Comparison of ENCODE assay signal across 22 cellular contexts in genomic region chr5:3352711-3353110, GRCh38.
"Had no signal": no experiment of that assay in that cellular context is flagged by ENCODE, and none has a peak within 500 bp of the region (broad histone marks: within the 10 kb centered on the region; RNA-seq: fewer than 3 reads in every experiment).

No MANE protein-coding gene starts in this region.

- H3K4me1 Mint-ChIP-seq: activated naive CD4-positive, alpha-beta T cell treated with anti-CD3 and anti-CD28 coated beads, Interleukin-2, amount 50 U/mL, for 24 hours had no signal

- H3K9ac ChIP-seq: SK-N-SH had no signal

- ATAC-seq: activated CD8-positive, alpha-beta T cell treated with anti-CD3 and anti-CD28 coated beads, Interleukin-2, amount 10 ng/mL, durations not matched to agents 7 days and 5 days; Panc1 had no signal

- H3K4me1 ChIP-seq: breast epithelium, SJCRH30 had no signal

- H3K27me3 ChIP-seq: breast epithelium, SJCRH30 had no signal

- H3K9me3 Mint-ChIP-seq: activated naive CD4-positive, alpha-beta T cell treated with anti-CD3 and anti-CD28 coated beads, Interleukin-2, amount 50 U/mL, for 24 hours had no signal

- H3K4me3 Mint-ChIP-seq: activated CD8-positive, alpha-beta T cell treated with anti-CD3 and anti-CD28 coated beads, Interleukin-2, amount 10 ng/mL, durations not matched to agents 7 days and 5 days; activated naive CD4-positive, alpha-beta T cell treated with anti-CD3 and anti-CD28 coated beads, Interleukin-2, amount 50 U/mL, for 24 hours had no signal

- H3K27ac ChIP-seq: breast epithelium, SJCRH30, VCaP had no signal

- H3K27ac Mint-ChIP-seq: activated CD8-positive, alpha-beta T cell treated with anti-CD3 and anti-CD28 coated beads, Interleukin-2, amount 10 ng/mL, durations not matched to agents 7 days and 5 days; activated naive CD4-positive, alpha-beta T cell treated with anti-CD3 and anti-CD28 coated beads, Interleukin-2, amount 50 U/mL, for 24 hours had no signal

- H3K36me3 ChIP-seq: breast epithelium, SJCRH30 had no signal

- DNase-seq: activated CD4-positive, alpha-beta T cell treated with anti-CD3 and anti-CD28 coated beads, Interleukin-2, amount 50 U/mL, for 1 hour; activated CD4-positive, CD25-positive, alpha-beta regulatory T cell; activated CD8-positive, alpha-beta T cell treated with anti-CD3 and anti-CD28 coated beads, Interleukin-2, amount 10 ng/mL, durations not matched to agents 7 days and 5 days; aorta; MM.1S; NCI-H1105; NCI-H1436; NCI-H1694 treated with DMSO at 0.1 percent for 48 hours; NCI-H2029 treated with DMSO at 0.1 percent for 48 hours; NCI-H510A treated with DMSO at 0.1 percent for 48 hours; NCI-H69; NK-92 treated with Interleukin-12 subunit alpha and Interleukin-12 subunit beta, amount 100 ng/mL, for 24 hours; OCI-M1; Right ventricle myocardium superior; RPMI8226; SJCRH30; SK-N-SH; T-helper 1 cell had no signal

- H3K9me3 ChIP-seq: breast epithelium, SJCRH30, SK-N-SH had no signal

- H3K4me3 ChIP-seq: breast epithelium, SJCRH30 had no signal

- H3K36me3 Mint-ChIP-seq: activated naive CD4-positive, alpha-beta T cell treated with anti-CD3 and anti-CD28 coated beads, Interleukin-2, amount 50 U/mL, for 24 hours had no signal
